2 cellular contexts compared by ENCODE assay signal in the genomic region with DNA sequence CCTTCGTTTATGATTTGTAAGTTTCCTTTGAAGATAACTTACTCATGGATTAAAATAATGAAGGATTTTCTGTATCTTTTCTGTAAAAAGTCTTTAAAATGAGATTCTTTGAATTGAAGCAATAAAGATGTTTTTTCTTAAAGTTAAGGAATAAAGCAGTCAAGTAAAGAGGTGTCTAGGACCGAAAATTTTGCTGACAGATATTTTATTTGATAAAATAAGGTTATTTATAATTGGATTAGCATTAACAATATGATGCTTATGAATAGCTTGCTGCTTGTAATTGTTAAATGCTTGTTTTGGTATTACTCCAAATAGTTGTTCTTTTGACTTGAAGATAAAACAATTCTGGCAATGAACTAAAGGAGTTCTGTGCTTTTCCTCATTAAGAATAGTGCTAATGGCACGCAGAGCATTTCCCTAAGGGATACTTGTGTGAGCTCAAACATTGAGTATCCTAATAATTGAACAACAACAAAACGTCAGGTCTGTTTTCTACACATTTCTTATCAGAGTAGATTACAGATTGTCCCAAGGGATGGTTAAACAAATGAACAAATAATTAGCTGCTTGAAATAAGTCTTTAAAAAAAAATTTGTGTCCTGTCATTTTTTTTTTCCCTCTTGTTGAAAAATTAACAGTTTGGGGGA.
TF ChIP-seq lines count a peak whose summit lies in the region.

No MANE protein-coding gene starts in this region.

TF ChIP-seq in A549, 52 proteins besides CTCF, POLR2A, EP300 and RAD21:
- TF ChIP-seq JUN (IDR thresholded peaks at IDR 0.05) (no peak), MAFK (IDR thresholded peaks at IDR 0.05; ENCODE audit: partially characterized antibody) (peak; percentile 30)

TF ChIP-seq in IMR-90, 13 proteins besides CTCF, POLR2A, EP300 and RAD21:
- TF ChIP-seq RCOR1 (IDR thresholded peaks at IDR 0.05; ENCODE audit: insufficient replicate concordance, low read length) = no peak
- TF ChIP-seq MAFK (IDR thresholded peaks at IDR 0.05; ENCODE audit: low read depth, low read length) = 0 out of 2 replicates have a peak, but pooled peaks have one; percentile 12
TF ChIP-seq in IMR-90: peak in this region for 1.
